10 cellular contexts compared by ENCODE assay signal in genomic region chr1:27116697-27117096, GRCh38. TPM values are rescaled to one million over a fixed set of nuclear protein-coding genes. Genes with fewer than 3 reads are reported as not detected.
DNase-seq lines count a peak whose midpoint lies in the region; ATAC-seq and TF ChIP-seq lines count a peak whose summit lies in the region.
"Had no signal": no experiment of that assay in that cellular context is flagged by ENCODE, and none has a peak within 500 bp of the region (broad histone marks: within the 10 kb centered on the region; RNA-seq: fewer than 3 reads in every experiment).

No MANE protein-coding gene starts in this region.

- no peaks in the 10 kb centered on the region for H3K27me3 ChIP-seq in subcutaneous abdominal adipose tissue (ENCODE audit: control insufficient read depth in 5 of 5, insufficient read depth in 4 of 5, low read length in 5 of 5)

- peaks cover 1 to 7% of the 10 kb centered on the region in 2 donors for H3K36me3 Mint-ChIP-seq in activated T-cell treated with anti-CD3 and anti-CD28 coated beads, Interleukin-2, amount 50 U/mL, for 72 hours (ENCODE audit: insufficient read depth in 2 of 2)

- no peak overlapping the region for H3K9ac ChIP-seq in subcutaneous abdominal adipose tissue (ENCODE audit: low read length in 5 of 5)

- H3K4me3 ChIP-seq in fibroblast of the aortic adventitia (ENCODE audit: low read depth, low read length) (no peak overlapping the region), subcutaneous abdominal adipose tissue (ENCODE audit: low read depth in 1 of 5, low read length in 5 of 5) (no peak overlapping the region)
- H3K4me3 ChIP-seq: PC-9 had no signal

- no peak overlapping the region for H3K4me3 Mint-ChIP-seq in activated T-cell treated with anti-CD3 and anti-CD28 coated beads, Interleukin-2, amount 50 U/mL, for 72 hours

- H3K4me1 ChIP-seq in subcutaneous abdominal adipose tissue (ENCODE audit: control insufficient read depth in 5 of 5, insufficient read depth in 5 of 5, low read length in 5 of 5), result peaks cover 13 to 62% (median 58%) of the 10 kb centered on the region in 5 donors

- peaks cover 40% of the 10 kb centered on the region for H3K4me1 Mint-ChIP-seq in activated T-cell treated with anti-CD3 and anti-CD28 coated beads, Interleukin-2, amount 50 U/mL, for 72 hours (ENCODE audit: low read depth)

- no peak for TF ChIP-seq CTCF in fibroblast of the aortic adventitia (IDR thresholded peaks at IDR 0.05; ENCODE audit: insufficient read depth, low read length)

- H3K9me3 ChIP-seq in subcutaneous abdominal adipose tissue (ENCODE audit: control insufficient read depth in 5 of 5, low read length in 5 of 5), result no peaks in the 10 kb centered on the region

- H3K36me3 ChIP-seq in subcutaneous abdominal adipose tissue (ENCODE audit: control insufficient read depth in 5 of 5, insufficient read depth in 5 of 5, low read length in 5 of 5), result peaks cover 0 to 6% (median 3%) of the 10 kb centered on the region in 5 donors

- H3K9me3 Mint-ChIP-seq in activated T-cell treated with anti-CD3 and anti-CD28 coated beads, Interleukin-2, amount 50 U/mL, for 72 hours, result no peaks in the 10 kb centered on the region

- no peaks in the 10 kb centered on the region for H3K27me3 Mint-ChIP-seq in activated T-cell treated with anti-CD3 and anti-CD28 coated beads, Interleukin-2, amount 50 U/mL, for 72 hours (ENCODE audit: low read depth)

- peak overlapping the region; percentile 47 for H3K27ac Mint-ChIP-seq in activated T-cell treated with anti-CD3 and anti-CD28 coated beads, Interleukin-2, amount 50 U/mL, for 72 hours

- no peak for DNase-seq in activated T-cell treated with anti-CD3 and anti-CD28 coated beads, Interleukin-2, amount 50 U/mL, for 72 hours
- DNase-seq in activated T-cell treated with anti-CD3 and anti-CD28 coated beads, Interleukin-2, amount 50 U/mL, for 48 hours, result no peak
- DNase-seq in SKM-1 treated with dmso at 0.1 percent for 144 hours (lab: John Stamatoyannopoulos, UW; ENCODE audit: unreplicated experiment) (peak; percentile 98), fibroblast of the aortic adventitia (ENCODE audit: low read depth) (peak; percentile 36), NAMALWA (ENCODE audit: low spot score) (no peak)
- DNase-seq: NCI-H1092 treated with DMSO at 0.1 percent for 48 hours, PC-9 had no signal

- peak overlapping the region; percentile 91 for H3K27ac ChIP-seq in subcutaneous abdominal adipose tissue (ENCODE audit: low read depth, low read length)
- H3K27ac ChIP-seq: PC-9 had no signal

- no peak for ATAC-seq in activated T-cell treated with anti-CD3 and anti-CD28 coated beads, Interleukin-2, amount 50 U/mL, for 72 hours (replicated peaks in 1 of 2)
- ATAC-seq in HG03565 (IDR thresholded peaks at IDR 0.05; ENCODE audit: unreplicated experiment) (no peak), HG03039 (IDR thresholded peaks at IDR 0.05; ENCODE audit: unreplicated experiment) (no peak)

RNA-seq across cellular contexts. Expression of gene SLC9A1, which starts 38.2 kb away (rescaled TPM):
- total RNA-seq in activated T-cell treated with anti-CD3 and anti-CD28 coated beads, Interleukin-2, amount 50 U/mL, for 72 hours, result 10 to 100 TPM; 25.5 to 28.2 TPM
- 1.3 and 7.4 TPM in 2 replicates for total RNA-seq in fibroblast of the aortic adventitia (ENCODE audit: low replicate concordance)

Comparison
In these comparisons a context has a peak if more than half of its experiments do, and no peak if none do; other contexts are left out.
1. DNase-seq: peak in SKM-1 treated with dmso at 0.1 percent for 144 hours (single experiment) and fibroblast of the aortic adventitia (single experiment); none in activated T-cell treated with anti-CD3 and anti-CD28 coated beads, Interleukin-2, amount 50 U/mL, for 72 hours (0 of 2), activated T-cell treated with anti-CD3 and anti-CD28 coated beads, Interleukin-2, amount 50 U/mL, for 48 hours (0 of 2) and NAMALWA (single experiment).